8 cellular contexts compared by ENCODE assay signal in the genomic region with DNA sequence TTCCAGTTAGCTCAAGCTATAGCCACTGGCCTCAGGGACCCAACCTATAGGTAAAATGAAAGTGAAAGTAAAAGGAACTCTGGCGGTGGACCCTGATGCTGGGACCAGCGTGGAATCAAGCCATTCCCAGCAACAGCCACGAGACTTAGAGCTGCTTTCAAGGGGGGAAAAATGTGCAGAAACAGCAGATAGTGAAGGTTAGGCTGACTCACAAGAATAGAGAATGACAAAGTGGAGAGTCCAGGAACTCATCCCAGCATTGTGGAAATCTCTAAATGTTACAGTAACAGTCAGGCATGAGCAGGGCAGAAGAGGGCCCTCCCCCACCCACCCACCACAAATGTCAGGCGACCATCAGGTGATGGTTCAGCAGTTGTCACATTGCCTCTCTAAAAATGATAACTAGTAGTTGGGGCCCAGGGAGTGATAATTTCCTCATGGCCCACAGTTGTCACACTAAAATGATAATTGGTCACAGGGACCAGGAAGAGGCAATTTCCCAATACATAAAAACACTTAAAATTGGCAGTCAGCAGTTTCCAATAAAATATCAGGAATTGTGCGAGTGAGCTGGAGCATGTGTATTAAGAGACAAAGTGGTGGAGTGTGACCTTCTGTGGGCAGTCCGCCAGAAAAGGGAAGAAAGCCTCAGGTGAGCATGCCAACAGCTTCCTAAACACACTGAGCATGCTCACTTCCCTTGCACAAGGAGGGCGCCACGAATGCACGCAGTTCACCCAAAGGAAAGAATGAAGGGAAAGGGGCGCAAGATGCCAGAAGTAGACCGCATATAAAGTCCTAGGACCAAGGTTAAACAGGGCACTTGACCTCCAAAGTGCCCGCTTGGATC.
DNase-seq lines count a peak whose midpoint lies in the region; ATAC-seq and TF ChIP-seq lines count a peak whose summit lies in the region.

No MANE protein-coding gene starts in this region.

- no peak overlapping the region for H2AK9ac ChIP-seq in IMR-90 (replicated peaks; ENCODE audit: low read depth, low read length, poor library complexity)

- H3K56ac ChIP-seq in IMR-90 (ENCODE audit: extremely low read depth, insufficient read depth, low read length) = no peak overlapping the region

- 0 out of 2 replicates have a peak overlapping the region, but pooled peaks have one; percentile 20 for H2BK20ac ChIP-seq in IMR-90 (ENCODE audit: low read depth, low read length)

- H3K23ac ChIP-seq in IMR-90 (ENCODE audit: low read depth, low read length) = no peak overlapping the region

- dilution Hi-C loops in IMR-90 (cut with HindIII; ENCODE audit: low sequenced_read_pairs, unreplicated experiment) = no loop called here

- TF ChIP-seq RAD21 in IMR-90 (IDR thresholded peaks at IDR 0.05; ENCODE audit: low read length) = no peak

- H3K4ac ChIP-seq in IMR-90 (ENCODE audit: low read depth, low read length) = no peak overlapping the region

- H3K14ac ChIP-seq in IMR-90 (replicated peaks; ENCODE audit: low read depth, low read length) = no peak overlapping the region; the same call in 1 of the 2 replicates

- CTCF ChIA-PET in IMR-90 (lab: Yijun Ruan, JAX) = interaction anchor here (0.9 kb wide), 1 partner anchor 33 kb away, joined by 4 read pairs; no protein-coding TSS in a partner anchor
- CTCF ChIA-PET in activated CD4-positive, alpha-beta memory T cell treated with anti-CD3 and anti-CD28 coated beads, Interleukin-2, amount 10 ng/mL, durations not matched to agents 7 days and 5 days (lab: Charles Lee) = no interaction called here

- H2BK5ac ChIP-seq in IMR-90 (ENCODE audit: low read depth, low read length, poor library complexity, severe bottlenecking) = no peak overlapping the region

- H3K4me3 ChIP-seq in IMR-90 (ENCODE audit: insufficient read depth, low read depth, low read length) (peak overlapping the region; percentile 12; the same call in 1 of the 2 replicates), colonic mucosa (no peak overlapping the region)

- peak overlapping the region; percentile 71 for H2AFZ ChIP-seq in IMR-90 (replicated peaks; ENCODE audit: low read length, poor library complexity)

- H3K27ac ChIP-seq in IMR-90 (ENCODE audit: insufficient read depth, low read length) (no peak overlapping the region), colonic mucosa (no peak overlapping the region)

- H3K4me3 Mint-ChIP-seq in activated CD4-positive, alpha-beta memory T cell treated with anti-CD3 and anti-CD28 coated beads, Interleukin-2, amount 10 ng/mL, durations not matched to agents 7 days and 5 days = peak overlapping the region; percentile 76

- H3K27me3 ChIP-seq in IMR-90 (ENCODE audit: control insufficient read depth, insufficient read depth, low read length) = no peaks in the 10 kb centered on the region
- no peaks in the 10 kb centered on the region for H3K27me3 ChIP-seq in colonic mucosa

- 75% methylated on average over 3 of the region's 12 CpGs; no CpG with 5 or more reads in 1 of the 2 experiments for whole genome bisulfite sequencing in IMR-90 (ENCODE audit: extremely low coverage in 2 of 2, insufficient read length in 1 of 2), 2 experiments

- no peaks in the 10 kb centered on the region for H3K9me3 Mint-ChIP-seq in activated CD4-positive, alpha-beta memory T cell treated with anti-CD3 and anti-CD28 coated beads, Interleukin-2, amount 10 ng/mL, durations not matched to agents 7 days and 5 days

- H4K5ac ChIP-seq in IMR-90 (ENCODE audit: low read depth, low read length) = no peak overlapping the region

- TF ChIP-seq CTCF in IMR-90 (conservative IDR thresholded peaks at IDR 0.05; ENCODE audit: low read depth, low read length) = no peak
- TF ChIP-seq CTCF in colonic mucosa (IDR thresholded peaks at IDR 0.05) = no peak

- H3K27me3 Mint-ChIP-seq in activated CD4-positive, alpha-beta memory T cell treated with anti-CD3 and anti-CD28 coated beads, Interleukin-2, amount 10 ng/mL, durations not matched to agents 7 days and 5 days = no peaks in the 10 kb centered on the region

- H3K9me3 ChIP-seq in IMR-90 (ENCODE audit: control insufficient read depth, insufficient read depth, low read length) (no peaks in the 10 kb centered on the region), colonic mucosa (no peaks in the 10 kb centered on the region)

- H3K9me1 ChIP-seq in IMR-90 (ENCODE audit: insufficient read depth, low read length) = no peaks in the 10 kb centered on the region

- no peak overlapping the region for H2BK15ac ChIP-seq in IMR-90 (ENCODE audit: low read depth, low read length)

- peak overlapping the region; percentile 39 for H3K4me2 ChIP-seq in IMR-90 (ENCODE audit: low read depth, low read length)

- no peak overlapping the region for H2AK5ac ChIP-seq in IMR-90 (ENCODE audit: low read depth, low read length)

- DNase-seq in GM03348 (ENCODE audit: low spot score) (peak; percentile 14), IMR-90 (peak; percentile 23), kidney tubule cell (ENCODE audit: low spot score) (peak; percentile 55), colonic mucosa (no peak)
- no peak for DNase-seq in activated CD4-positive, alpha-beta memory T cell treated with anti-CD3 and anti-CD28 coated beads, Interleukin-2, amount 10 ng/mL, durations not matched to agents 7 days and 5 days
- DNase-seq in activated CD4-positive, CD25-positive, alpha-beta regulatory T cell (lab: John Stamatoyannopoulos, UW) = no peak

- no TSS peak for BruUV-seq in IMR-90 (replicated peaks; lab: Mats Ljungman, UMichigan)

- in situ Hi-C loops in IMR-90 (cut with MboI; ENCODE audit: low sequenced_read_pairs) = no loop called here

- no peaks in the 10 kb centered on the region for H4K20me1 ChIP-seq in IMR-90 (ENCODE audit: insufficient read depth, low read length)

- peak overlapping the region in 1 of 2 experiments; percentile 32; a peak in 1 of 4 replicates for H4K8ac ChIP-seq in IMR-90 (ENCODE audit: low read depth in 2 of 2, low read length in 2 of 2)

- H2BK120ac ChIP-seq in IMR-90 (ENCODE audit: low read depth, low read length) = no peak overlapping the region

- 0 out of 2 replicates have a peak, but pooled peaks cover 2% of the 10 kb centered on the region for H3K4me1 ChIP-seq in IMR-90 (ENCODE audit: control insufficient read depth, insufficient read depth, low read length)
- H3K4me1 ChIP-seq in colonic mucosa = no peaks in the 10 kb centered on the region

- peak; percentile 37 for ATAC-seq in IMR-90 (ENCODE audit: low read depth)
- no peak for ATAC-seq in HG02588 (IDR thresholded peaks at IDR 0.05; ENCODE audit: unreplicated experiment)
- no peak for ATAC-seq in HG03354 (IDR thresholded peaks at IDR 0.05; ENCODE audit: poor library complexity, severe bottlenecking, unreplicated experiment)

- no peak overlapping the region for H3K18ac ChIP-seq in IMR-90 (ENCODE audit: low read depth, low read length)

- H3K9ac ChIP-seq in IMR-90 (ENCODE audit: low read depth, low read length) (no peak overlapping the region), colonic mucosa (ENCODE audit: low read depth in 2 of 2, low read length in 2 of 2) (no peak overlapping the region)

- intact Hi-C loops in IMR-90 (cut with micrococcal nuclease) (no loop called here), colonic mucosa (cut with DNase I) (no loop called here)

- no peak for TF ChIP-seq POLR2A in IMR-90 (IDR thresholded peaks at IDR 0.05; ENCODE audit: low read depth, low read length)

- no peaks in the 10 kb centered on the region for H3K79me1 ChIP-seq in IMR-90 (ENCODE audit: low read depth in 1 of 2, low read length in 2 of 2)

- H3K36me3 ChIP-seq in IMR-90 (ENCODE audit: control insufficient read depth, insufficient read depth, low read length) (no peaks in the 10 kb centered on the region), colonic mucosa (no peaks in the 10 kb centered on the region)

- H4K91ac ChIP-seq in IMR-90 (ENCODE audit: insufficient read depth, low read depth, low read length) = no peak overlapping the region

- H3K36me3 Mint-ChIP-seq in activated CD4-positive, alpha-beta memory T cell treated with anti-CD3 and anti-CD28 coated beads, Interleukin-2, amount 10 ng/mL, durations not matched to agents 7 days and 5 days (ENCODE audit: low read depth) = no peaks in the 10 kb centered on the region

- H3K27ac Mint-ChIP-seq in activated CD4-positive, alpha-beta memory T cell treated with anti-CD3 and anti-CD28 coated beads, Interleukin-2, amount 10 ng/mL, durations not matched to agents 7 days and 5 days = peak overlapping the region; percentile 20

- POLR2A ChIA-PET in IMR-90 (lab: Charles Lee; ENCODE audit: unreplicated experiment) = no interaction called here
- POLR2A ChIA-PET in activated CD4-positive, alpha-beta memory T cell treated with anti-CD3 and anti-CD28 coated beads, Interleukin-2, amount 10 ng/mL, durations not matched to agents 7 days and 5 days (lab: Charles Lee) = no interaction called here

- peaks cover 14% of the 10 kb centered on the region for H3K4me1 Mint-ChIP-seq in activated CD4-positive, alpha-beta memory T cell treated with anti-CD3 and anti-CD28 coated beads, Interleukin-2, amount 10 ng/mL, durations not matched to agents 7 days and 5 days

TF ChIP-seq in IMR-90, 13 proteins besides CTCF, POLR2A, EP300 and RAD21:
- TF ChIP-seq BHLHE40 (IDR thresholded peaks at IDR 0.05; ENCODE audit: low read depth, low read length) = no peak
- TF ChIP-seq NFE2L2 (IDR thresholded peaks at IDR 0.05; ENCODE audit: low read depth, low read length) = no peak
- no peak for TF ChIP-seq RFX5 (IDR thresholded peaks at IDR 0.05; ENCODE audit: low read depth, low read length)
- TF ChIP-seq CHD1 (IDR thresholded peaks at IDR 0.05; ENCODE audit: low read depth, low read length) = no peak
- TF ChIP-seq MXI1 (IDR thresholded peaks at IDR 0.05; ENCODE audit: borderline replicate concordance, low read depth, low read length) = no peak
- TF ChIP-seq SMC3 (IDR thresholded peaks at IDR 0.05; ENCODE audit: low read depth, low read length) = no peak
- TF ChIP-seq CEBPB (IDR thresholded peaks at IDR 0.05; ENCODE audit: low read depth, low read length) = no peak
- no peak for TF ChIP-seq RCOR1 (IDR thresholded peaks at IDR 0.05; ENCODE audit: insufficient replicate concordance, low read length)

Comparison
In these comparisons a context has a peak if more than half of its experiments do, and no peak if none do; other contexts are left out.
1. DNase-seq: peak in GM03348 (single experiment), IMR-90 (single experiment) and kidney tubule cell (single experiment); none in activated CD4-positive, alpha-beta memory T cell treated with anti-CD3 and anti-CD28 coated beads, Interleukin-2, amount 10 ng/mL, durations not matched to agents 7 days and 5 days (single experiment), colonic mucosa (single experiment) and activated CD4-positive, CD25-positive, alpha-beta regulatory T cell (0 of 4).